Comparison of ENCODE assay signal across 12 cellular contexts in genomic region chr10:62020362-62020730, GRCh38.
DNase-seq lines count a peak whose midpoint lies in the region; ATAC-seq and TF ChIP-seq lines count a peak whose summit lies in the region.
"Had no signal": no experiment of that assay in that cellular context is flagged by ENCODE, and none has a peak within 500 bp of the region (broad histone marks: within the 10 kb centered on the region; RNA-seq: fewer than 3 reads in every experiment).

No MANE protein-coding gene starts in this region.

- no peak for DNase-seq in T-helper 2 cell treated with Interferon-gamma antibody and Interleukin-4, amounts not matched to agents 5 μg/mL and 100 μg/mL, for 36 hours (ENCODE audit: low spot score)
- DNase-seq in T-helper 2 cell: no peak
- DNase-seq in NCI-H69 (lab: John Stamatoyannopoulos, UW): peak; percentile 85
- DNase-seq in central memory CD8-positive, alpha-beta T cell (ENCODE audit: low spot score in 2 of 2): no peak
- no peak for DNase-seq in smooth muscle cell (lab: John Stamatoyannopoulos, UW; ENCODE audit: unreplicated experiment)
- DNase-seq in medulla oblongata (ENCODE audit: extremely low spot score): no peak
- no peak for DNase-seq in KBM-7
- DNase-seq: body of pancreas, HCEC 1CT, PC-9 had no signal

- 79% methylated on average over 2 of the region's 2 CpGs for WGBS in smooth muscle cell (ENCODE audit: low lambda C conversion rate)

- ATAC-seq in central memory CD8-positive, alpha-beta T cell (replicated peaks; ENCODE audit: extremely low read depth, poor library complexity, severe bottlenecking): no peak
- no peak for ATAC-seq in HG03521 (IDR thresholded peaks at IDR 0.05; ENCODE audit: unreplicated experiment)
- ATAC-seq: A549, body of pancreas had no signal

- H3K27ac Mint-ChIP-seq in T-helper 2 cell treated with Interferon-gamma antibody and Interleukin-4, amounts not matched to agents 5 μg/mL and 100 μg/mL, for 36 hours: peak overlapping the region; percentile 55
- H3K27ac Mint-ChIP-seq in central memory CD8-positive, alpha-beta T cell (ENCODE audit: low read depth): peak overlapping the region; percentile 25

- H3K27me3 ChIP-seq in smooth muscle cell (ENCODE audit: low read depth): no peaks in the 10 kb centered on the region
- H3K27me3 ChIP-seq: body of pancreas had no signal

- H3K79me2 ChIP-seq in smooth muscle cell (ENCODE audit: low read depth): peaks cover 64% of the 10 kb centered on the region

- peaks cover 12% of the 10 kb centered on the region for H3F3A ChIP-seq in smooth muscle cell (ENCODE audit: low read depth)

- H3K4me1 ChIP-seq in smooth muscle cell (ENCODE audit: low read depth): peaks cover 35% of the 10 kb centered on the region
- H3K4me1 ChIP-seq: A549 had no signal

- no peaks in the 10 kb centered on the region for H3K36me3 ChIP-seq in smooth muscle cell (ENCODE audit: low read depth)

- H3K9ac ChIP-seq in smooth muscle cell (ENCODE audit: low read depth): no peak overlapping the region

- H3K27ac ChIP-seq in smooth muscle cell (ENCODE audit: low read depth): peak overlapping the region; percentile 89
- H3K27ac ChIP-seq: A549, body of pancreas, PC-9 had no signal

- in situ Hi-C loops in KBM-7 (cut with MboI; ENCODE audit: low pct_unique_long_range_greater_than_20kb, low sequenced_read_pairs): no loop called here

- H3K9me3 Mint-ChIP-seq in T-helper 2 cell treated with Interferon-gamma antibody and Interleukin-4, amounts not matched to agents 5 μg/mL and 100 μg/mL, for 36 hours: peaks cover 9% of the 10 kb centered on the region
- H3K9me3 Mint-ChIP-seq in central memory CD8-positive, alpha-beta T cell: no peaks in the 10 kb centered on the region

- H3K9me3 ChIP-seq in smooth muscle cell (replicated peaks; ENCODE audit: low read depth): no peaks in the 10 kb centered on the region
- H3K9me3 ChIP-seq: A549, body of pancreas had no signal

- peak overlapping the region; percentile 69 for H3K4me2 ChIP-seq in smooth muscle cell
- H3K4me2 ChIP-seq: A549, PC-9 had no signal

- peaks cover 34% of the 10 kb centered on the region for H4K20me1 ChIP-seq in smooth muscle cell (ENCODE audit: low read depth)

- no peak overlapping the region for H3K4me3 Mint-ChIP-seq in T-helper 2 cell treated with Interferon-gamma antibody and Interleukin-4, amounts not matched to agents 5 μg/mL and 100 μg/mL, for 36 hours
- H3K4me3 Mint-ChIP-seq in central memory CD8-positive, alpha-beta T cell: no peak overlapping the region

- H3K4me1 Mint-ChIP-seq in T-helper 2 cell treated with Interferon-gamma antibody and Interleukin-4, amounts not matched to agents 5 μg/mL and 100 μg/mL, for 36 hours (ENCODE audit: low read depth): peaks cover 37% of the 10 kb centered on the region
- H3K4me1 Mint-ChIP-seq in central memory CD8-positive, alpha-beta T cell: peaks cover 52% of the 10 kb centered on the region

- no peaks in the 10 kb centered on the region for H3K27me3 Mint-ChIP-seq in T-helper 2 cell treated with Interferon-gamma antibody and Interleukin-4, amounts not matched to agents 5 μg/mL and 100 μg/mL, for 36 hours (ENCODE audit: low read depth)
- H3K27me3 Mint-ChIP-seq in central memory CD8-positive, alpha-beta T cell: no peaks in the 10 kb centered on the region

- no peak for TF ChIP-seq CTCF in smooth muscle cell (IDR thresholded peaks at IDR 0.05; ENCODE audit: borderline replicate concordance, insufficient read depth, poor library complexity, severe bottlenecking)

- H2AFZ ChIP-seq in smooth muscle cell (ENCODE audit: low read depth): no peak overlapping the region
- H2AFZ ChIP-seq: PC-9 had no signal

- H3K4me3 ChIP-seq in smooth muscle cell: no peak overlapping the region
- H3K4me3 ChIP-seq: A549, body of pancreas, PC-9 had no signal

- H3K36me3 Mint-ChIP-seq in T-helper 2 cell treated with Interferon-gamma antibody and Interleukin-4, amounts not matched to agents 5 μg/mL and 100 μg/mL, for 36 hours (ENCODE audit: low read depth): peaks cover 32% of the 10 kb centered on the region
- no peaks in the 10 kb centered on the region for H3K36me3 Mint-ChIP-seq in central memory CD8-positive, alpha-beta T cell (ENCODE audit: insufficient read depth)
